In the genomic region with DNA sequence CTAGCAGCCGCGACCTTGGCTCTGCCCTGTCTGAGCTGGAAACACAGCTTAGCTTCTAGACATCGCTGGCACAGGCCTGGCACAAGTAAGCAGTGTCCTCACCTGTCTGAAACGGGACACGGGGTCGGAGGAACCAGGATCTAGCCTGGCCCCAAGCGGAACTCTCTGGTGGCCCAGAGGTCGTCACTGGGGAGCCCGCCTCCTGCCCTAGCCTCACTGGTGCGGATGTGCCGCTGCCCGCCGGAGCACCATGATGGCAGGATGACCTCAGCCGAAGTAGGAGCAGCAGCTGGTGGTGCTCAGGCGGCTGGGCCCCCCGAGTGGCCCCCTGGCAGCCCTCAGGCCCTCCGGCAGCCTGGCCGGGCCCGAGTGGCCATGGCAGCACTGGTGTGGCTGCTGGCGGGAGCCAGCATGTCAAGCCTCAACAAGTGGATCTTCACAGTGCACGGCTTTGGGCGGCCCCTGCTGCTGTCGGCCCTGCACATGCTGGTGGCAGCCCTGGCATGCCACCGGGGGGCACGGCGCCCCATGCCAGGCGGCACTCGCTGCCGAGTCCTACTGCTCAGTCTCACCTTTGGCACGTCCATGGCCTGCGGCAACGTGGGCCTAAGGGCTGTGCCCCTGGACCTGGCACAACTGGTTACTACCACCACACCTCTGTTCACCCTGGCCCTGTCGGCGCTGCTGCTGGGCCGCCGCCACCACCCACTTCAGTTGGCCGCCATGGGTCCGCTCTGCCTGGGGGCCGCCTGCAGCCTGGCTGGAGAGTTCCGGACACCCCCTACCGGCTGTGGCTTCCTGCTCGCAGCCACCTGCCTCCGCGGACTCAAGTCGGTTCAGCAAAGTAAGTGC, we compare ENCODE assay signal across 8 cellular contexts. TPM values are rescaled to one million over a fixed set of nuclear protein-coding genes. Genes with fewer than 3 reads are reported as not detected.
DNase-seq lines count a peak whose midpoint lies in the region; ATAC-seq, FAIRE-seq and TF ChIP-seq lines count a peak whose summit lies in the region.

No MANE protein-coding gene starts in this region.

- CTCF ChIA-PET in HEK293T (lab: Yijun Ruan, JAX): interaction anchor here (0.9 to 4.0 kb wide), 3 partner anchors 72 to 119 kb away, joined by 3 to 45 read pairs (median 4); no protein-coding TSS in a partner anchor

- H3K4me1 ChIP-seq in GM23338 (ENCODE audit: insufficient read depth): peaks cover 10% of the 10 kb centered on the region; the same call in 1 of the 2 replicates

- POLR2A ChIA-PET in HEK293T (lab: Yijun Ruan, JAX): interaction anchor here (0.8 to 1.8 kb wide), 5 partner anchors 11 to 44 kb away, joined by 3 to 9 read pairs (median 4); a partner anchor contains a TSS

- ATAC-seq in GM23338: peak; percentile 18
- ATAC-seq in naive B cell (ENCODE audit: low read depth in 2 of 2): no peak

- H3K4me3 ChIP-seq in GM23338: peak overlapping the region; percentile 80

- H3K27ac ChIP-seq in GM23338 (ENCODE audit: low read depth): no peak overlapping the region
- peak overlapping the region; percentile 75 for H3K27ac ChIP-seq in epithelial cell of prostate

- H3K9me2 ChIP-seq in GM23338 (ENCODE audit: insufficient read depth): no peaks in the 10 kb centered on the region

- peaks cover 4% of the 10 kb centered on the region; the same call in 1 of the 2 replicates for H3K36me3 ChIP-seq in GM23338 (ENCODE audit: insufficient read depth)

- peak overlapping the region; percentile 94 for H2AFZ ChIP-seq in GM23338

- peak overlapping the region; percentile 97 for H3K4me2 ChIP-seq in GM23338

- H3K4me1 Mint-ChIP-seq in GM23338 (peaks cover 13% of the 10 kb centered on the region; the same call in 2 of the 3 replicates), naive B cell (peaks cover 17 to 25% (median 18%) of the 10 kb centered on the region in 3 donors)

- H3K36me3 Mint-ChIP-seq in GM23338 (ENCODE audit: low read depth) (peaks cover 22% of the 10 kb centered on the region), naive B cell (no peaks in the 10 kb centered on the region)

- no peaks in the 10 kb centered on the region for H3K79me2 ChIP-seq in GM23338 (replicated peaks; ENCODE audit: insufficient read depth)

- H4K20me1 ChIP-seq in GM23338 (replicated peaks; ENCODE audit: insufficient read depth): no peaks in the 10 kb centered on the region

- 0 out of 2 replicates have a peak, but pooled peaks cover 3% of the 10 kb centered on the region for H3K27me3 ChIP-seq in GM23338 (ENCODE audit: insufficient read depth)

- no peak for TF ChIP-seq CTCF in GM23338 (conservative IDR thresholded peaks at IDR 0.05; ENCODE audit: low read depth in 2 of 2)

- H3K9me3 Mint-ChIP-seq in GM23338: peaks cover 8% of the 10 kb centered on the region; the same call in 2 of the 3 replicates
- no peaks in the 10 kb centered on the region for H3K9me3 Mint-ChIP-seq in naive B cell

- DNase-seq in 8988T: peak; percentile 49
- DNase-seq in GM23338 (ENCODE audit: low spot score): peak; percentile 47
- peak; percentile 13 to 16 for DNase-seq in activated CD4-positive, alpha-beta T cell treated with anti-CD3 and anti-CD28 coated beads for 4 hours
- DNase-seq in epithelial cell of prostate (ENCODE audit: low read depth, low spot score): no peak
- peak; percentile 2 for DNase-seq in naive B cell
- DNase-seq in SKM-1 treated with dmso at 0.1 percent for 144 hours (lab: John Stamatoyannopoulos, UW; ENCODE audit: unreplicated experiment): no peak
- DNase-seq in HEK293T (ENCODE audit: extremely low spot score): no peak
- DNase-seq in GM19239 (ENCODE audit: insufficient read length, low spot score): no peak

- FAIRE-seq in GM19239 (lab: Jason Lieb, UNC): no peak

- peak overlapping the region; percentile 67 for H3K4me3 Mint-ChIP-seq in GM23338
- peak overlapping the region; percentile 83 to 92 (median 88) for H3K4me3 Mint-ChIP-seq in naive B cell

- 0 out of 2 replicates have a peak, but pooled peaks cover 2% of the 10 kb centered on the region for H3F3A ChIP-seq in GM23338 (replicated peaks; ENCODE audit: low read depth)

- H3K27ac Mint-ChIP-seq in GM23338 (no peak overlapping the region), naive B cell (peak overlapping the region in 3 of 6 donors; percentile 19 to 84 (median 27))

- H3K27me3 Mint-ChIP-seq in GM23338 (ENCODE audit: insufficient read depth, low read depth, poor library complexity) (peaks cover 17% of the 10 kb centered on the region), naive B cell (no peaks in the 10 kb centered on the region)

TF ChIP-seq in GM23338, 12 proteins besides CTCF, POLR2A, EP300 and RAD21 (continues in another document):
- TF ChIP-seq, protein P1, sequence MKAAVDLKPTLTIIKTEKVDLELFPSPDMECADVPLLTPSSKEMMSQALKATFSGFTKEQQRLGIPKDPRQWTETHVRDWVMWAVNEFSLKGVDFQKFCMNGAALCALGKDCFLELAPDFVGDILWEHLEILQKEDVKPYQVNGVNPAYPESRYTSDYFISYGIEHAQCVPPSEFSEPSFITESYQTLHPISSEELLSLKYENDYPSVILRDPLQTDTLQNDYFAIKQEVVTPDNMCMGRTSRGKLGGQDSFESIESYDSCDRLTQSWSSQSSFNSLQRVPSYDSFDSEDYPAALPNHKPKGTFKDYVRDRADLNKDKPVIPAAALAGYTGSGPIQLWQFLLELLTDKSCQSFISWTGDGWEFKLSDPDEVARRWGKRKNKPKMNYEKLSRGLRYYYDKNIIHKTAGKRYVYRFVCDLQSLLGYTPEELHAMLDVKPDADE (IDR thresholded peaks at IDR 0.05): no peak
- TF ChIP-seq STAT1 (IDR thresholded peaks at IDR 0.05; ENCODE audit: unreplicated experiment) (no peak), JUNB (IDR thresholded peaks at IDR 0.05; ENCODE audit: unreplicated experiment) (no peak), POLR2AphosphoS5 (IDR thresholded peaks at IDR 0.05; ENCODE audit: low read depth) (no peak), EZH2 (IDR thresholded peaks at IDR 0.05; ENCODE audit: low read depth, unreplicated experiment) (no peak)

TF ChIP-seq in HEK293T, 16 proteins besides CTCF, POLR2A, EP300 and RAD21:
- TF ChIP-seq HDGF (IDR thresholded peaks at IDR 0.05; ENCODE audit: borderline replicate concordance) (no peak), ZNF384 (IDR thresholded peaks at IDR 0.05) (no peak), ELF4 (IDR thresholded peaks at IDR 0.05) (no peak), FOXA1 (IDR thresholded peaks at IDR 0.05) (no peak), ARNT (IDR thresholded peaks at IDR 0.05) (no peak), NFRKB (IDR thresholded peaks at IDR 0.05) (no peak), LEF1 (IDR thresholded peaks at IDR 0.05; ENCODE audit: borderline replicate concordance) (no peak), SUZ12 (IDR thresholded peaks at IDR 0.05) (no peak), FOXM1 (IDR thresholded peaks at IDR 0.05; ENCODE audit: borderline replicate concordance) (no peak), BHLHE40 (IDR thresholded peaks at IDR 0.05; ENCODE audit: borderline replicate concordance) (no peak), TARDBP (IDR thresholded peaks at IDR 0.05) (no peak), CTBP1 (IDR thresholded peaks at IDR 0.05; ENCODE audit: borderline replicate concordance) (no peak), FOXK2 (IDR thresholded peaks at IDR 0.05) (no peak), L3MBTL2 (conservative IDR thresholded peaks at IDR 0.05) (no peak), SP1 (IDR thresholded peaks at IDR 0.05) (no peak)
- TF ChIP-seq, protein P2, sequence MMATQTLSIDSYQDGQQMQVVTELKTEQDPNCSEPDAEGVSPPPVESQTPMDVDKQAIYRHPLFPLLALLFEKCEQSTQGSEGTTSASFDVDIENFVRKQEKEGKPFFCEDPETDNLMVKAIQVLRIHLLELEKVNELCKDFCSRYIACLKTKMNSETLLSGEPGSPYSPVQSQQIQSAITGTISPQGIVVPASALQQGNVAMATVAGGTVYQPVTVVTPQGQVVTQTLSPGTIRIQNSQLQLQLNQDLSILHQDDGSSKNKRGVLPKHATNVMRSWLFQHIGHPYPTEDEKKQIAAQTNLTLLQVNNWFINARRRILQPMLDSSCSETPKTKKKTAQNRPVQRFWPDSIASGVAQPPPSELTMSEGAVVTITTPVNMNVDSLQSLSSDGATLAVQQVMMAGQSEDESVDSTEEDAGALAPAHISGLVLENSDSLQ (IDR thresholded peaks at IDR 0.05): no peak

RNA-seq across cellular contexts. Expression of a gene that starts 0.9 kb away (rescaled TPM):
- total RNA-seq in GM23338 (2014; rRNA removed; shearing (Covaris generic)): 10.4 and 11.3 TPM in 2 replicates
- 2.6 and 4.3 TPM in 2 replicates for polyA plus RNA-seq in GM23338 (2016; fragmentation: Nextera tagmentation; extraction: Ambion mirVana)
- under 1 TPM in 5 of 6 donors, not detected in 1; 0.09 to 0.45 (median 0.33) TPM for polyA plus RNA-seq in naive B cell (ENCODE audit: low read depth in 6 of 6)

RNA-seq across cellular contexts. Expression of a gene that starts 29.5 kb away (rescaled TPM):
- 31.3 and 38.1 TPM in 2 replicates for total RNA-seq in GM23338 (2014; rRNA removed; shearing (Covaris generic))
- polyA plus RNA-seq in GM23338 (2016; fragmentation: Nextera tagmentation; extraction: Ambion mirVana) (12.4 and 12.9 TPM in 2 replicates), naive B cell (ENCODE audit: low read depth in 6 of 6) (under 1 TPM in 1 of 6 donors, not detected in 5; 0.80 TPM)

RNA-seq across cellular contexts. Expression of a gene that starts 31.2 kb away (rescaled TPM):
- total RNA-seq in GM23338 (2014; rRNA removed; shearing (Covaris generic)): 1.5 and 2.7 TPM in 2 replicates
- polyA plus RNA-seq in GM23338 (2016; fragmentation: Nextera tagmentation; extraction: Ambion mirVana): 1.7 and 2.2 TPM in 2 replicates
- 10 to 100 TPM in 5 of 6 donors, 1 to 10 TPM in 1; 9.0 to 18.1 (median 12.3) TPM for polyA plus RNA-seq in naive B cell (ENCODE audit: low read depth in 6 of 6)

RNA-seq across cellular contexts. Expression of a gene that starts 44.7 kb away (rescaled TPM):
- total RNA-seq in GM23338 (2014; rRNA removed; shearing (Covaris generic)): 76.9 and 78.4 TPM in 2 replicates
- polyA plus RNA-seq in GM23338 (2016; fragmentation: Nextera tagmentation; extraction: Ambion mirVana) (61.3 and 64.1 TPM in 2 replicates), naive B cell (ENCODE audit: low read depth in 6 of 6) (10 to 100 TPM; 25.9 to 49.9 (median 36.9) TPM)

RNA-seq across cellular contexts. Expression of a gene that starts 58.2 kb away (rescaled TPM):
- 2.9 and 7.1 TPM in 2 replicates for total RNA-seq in GM23338 (2014; rRNA removed; shearing (Covaris generic))
- polyA plus RNA-seq in GM23338 (2016; fragmentation: Nextera tagmentation; extraction: Ambion mirVana) (1.7 and 2.1 TPM in 2 replicates), naive B cell (ENCODE audit: low read depth in 6 of 6) (1 to 10 TPM in 1 of 6 donors, under 1 TPM in 4, not detected in 1; 0.20 to 1.1 (median 0.61) TPM)

Comparison
In these comparisons a context has a peak if more than half of its experiments do, and no peak if none do; other contexts are left out.
1. DNase-seq: peak in 8988T (single experiment), GM23338 (single experiment), activated CD4-positive, alpha-beta T cell treated with anti-CD3 and anti-CD28 coated beads for 4 hours (2 of 2) and naive B cell (single experiment); none in epithelial cell of prostate (single experiment), SKM-1 treated with dmso at 0.1 percent for 144 hours (single experiment), HEK293T (single experiment) and GM19239 (single experiment).